1 cellular context compared by ENCODE assay signal in the genomic region with DNA sequence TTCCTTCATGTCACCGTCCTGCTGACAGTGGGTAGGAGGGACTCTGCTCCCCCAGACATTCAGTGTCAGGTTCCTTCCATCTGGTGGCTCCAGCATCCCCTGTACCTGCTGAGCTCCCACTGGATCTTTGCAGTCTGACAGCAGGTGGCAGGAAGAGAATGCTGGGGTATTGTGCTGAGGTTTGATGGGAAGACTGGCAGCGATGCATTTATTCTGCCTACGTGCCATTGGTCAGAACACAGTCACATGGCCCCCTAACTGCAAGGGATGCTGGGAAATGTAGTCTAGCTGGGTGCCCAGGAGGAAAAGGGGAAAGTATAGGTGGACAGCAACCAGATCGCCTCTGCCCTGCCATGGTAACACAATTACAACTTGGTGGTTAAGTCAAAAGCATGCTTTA.
TF ChIP-seq lines count a peak whose summit lies in the region.

No MANE protein-coding gene starts in this region.

TF ChIP-seq in WTC11, 78 proteins besides CTCF, POLR2A, EP300 and RAD21 (continued from another document):
- TF ChIP-seq NFYB (CRISPR knock-in tag; conservative IDR thresholded peaks at IDR 0.05; ENCODE audit: low read depth) (peak; percentile 69), MAX (CRISPR knock-in tag; IDR thresholded peaks at IDR 0.05) (peak; percentile 19; the same call in 1 of the 2 replicates), FOXJ3 (CRISPR knock-in tag; IDR thresholded peaks at IDR 0.05; ENCODE audit: borderline replicate concordance) (no peak), JAZF1 (CRISPR knock-in tag; IDR thresholded peaks at IDR 0.05) (no peak)
TF ChIP-seq in WTC11: peak in this region for 5.
